ENCODE assay signal across 8 cellular contexts in the genomic region with DNA sequence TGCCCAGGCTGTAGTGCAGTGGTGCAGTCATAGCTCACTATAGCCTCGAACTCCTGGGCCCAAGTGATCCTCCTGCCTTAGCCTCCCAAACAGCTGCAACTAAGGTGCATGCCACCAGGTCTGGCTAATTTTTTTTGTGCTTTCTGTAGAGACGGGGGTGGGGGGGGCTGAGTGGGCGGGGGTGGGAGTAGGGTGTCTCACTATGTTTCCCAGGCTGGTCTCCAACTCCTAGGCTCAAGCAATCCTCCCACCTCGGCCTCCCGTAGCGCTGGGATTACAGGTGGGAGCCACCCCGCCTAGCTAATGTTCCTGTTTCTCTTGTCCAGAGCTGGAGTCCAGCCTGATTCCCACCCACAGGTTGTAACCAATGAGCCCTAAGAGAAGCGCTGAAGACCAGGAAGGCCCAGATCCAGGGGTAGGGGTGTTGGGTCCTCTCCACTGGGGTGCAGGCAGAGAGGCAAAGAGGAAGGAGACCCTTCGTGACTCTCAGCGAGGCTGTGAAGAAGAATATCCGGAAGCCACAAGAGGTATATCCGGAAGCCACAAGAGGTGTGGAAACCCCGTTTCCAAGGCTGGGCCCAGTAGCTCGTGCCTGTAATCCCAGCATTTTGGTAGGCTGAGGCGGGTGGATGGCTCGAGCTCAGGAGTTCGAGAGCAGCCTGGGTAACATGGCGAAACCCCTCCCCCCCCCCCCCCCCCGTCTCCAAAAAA. TPM values are rescaled to one million over a fixed set of nuclear protein-coding genes. Genes with fewer than 3 reads are reported as not detected.
DNase-seq lines count a peak whose midpoint lies in the region; ATAC-seq and TF ChIP-seq lines count a peak whose summit lies in the region.

No MANE protein-coding gene starts in this region.

- H3K27ac Mint-ChIP-seq in GM23338, result peak overlapping the region; percentile 89

- DNase-seq in GM23338 (ENCODE audit: low spot score) (no peak), OCI-M1 (lab: John Stamatoyannopoulos, UW) (peak; percentile 87), left ventricle myocardium inferior (no peak), smooth muscle cell (lab: John Stamatoyannopoulos, UW; ENCODE audit: unreplicated experiment) (no peak), DMS114 treated with DMSO at 0.1 percent for 48 hours (lab: John Stamatoyannopoulos, UW; ENCODE audit: unreplicated experiment) (no peak)
- DNase-seq in activated effector memory CD4-positive, alpha-beta T cell treated with Interleukin-2 at 50 U/mL for 16 hours, result peak; percentile 50

- intact Hi-C loops in left ventricle myocardium inferior (cut with micrococcal nuclease), result no loop called here

- H3K4me1 Mint-ChIP-seq in GM23338, result peaks cover 4% of the 10 kb centered on the region; the same call in 2 of the 3 replicates

- H3F3A ChIP-seq in GM23338 (replicated peaks; ENCODE audit: low read depth), result peaks cover 4% of the 10 kb centered on the region; the same call in 1 of the 2 replicates
- H3F3A ChIP-seq in smooth muscle cell (ENCODE audit: low read depth), result no peaks in the 10 kb centered on the region

- TF ChIP-seq CTCF in GM23338 (conservative IDR thresholded peaks at IDR 0.05; ENCODE audit: low read depth in 2 of 2), result no peak
- TF ChIP-seq CTCF in left ventricle myocardium inferior (IDR thresholded peaks at IDR 0.05; ENCODE audit: borderline replicate concordance), result no peak
- TF ChIP-seq CTCF in smooth muscle cell (IDR thresholded peaks at IDR 0.05; ENCODE audit: borderline replicate concordance, insufficient read depth, poor library complexity, severe bottlenecking), result no peak

- ATAC-seq in GM23338 (no peak), GM19035 (IDR thresholded peaks at IDR 0.05; ENCODE audit: unreplicated experiment) (no peak), HG03097 (IDR thresholded peaks at IDR 0.05; ENCODE audit: low FRiP score, unreplicated experiment) (no peak)

- H3K36me3 ChIP-seq in GM23338 (ENCODE audit: insufficient read depth) (no peaks in the 10 kb centered on the region), left ventricle myocardium inferior (peaks cover 18% of the 10 kb centered on the region), smooth muscle cell (ENCODE audit: low read depth) (no peaks in the 10 kb centered on the region)

- H3K4me1 ChIP-seq in GM23338 (ENCODE audit: insufficient read depth) (peaks cover 4% of the 10 kb centered on the region; the same call in 1 of the 2 replicates), left ventricle myocardium inferior (peaks cover 29% of the 10 kb centered on the region), smooth muscle cell (ENCODE audit: low read depth) (no peaks in the 10 kb centered on the region)

- H3K4me2 ChIP-seq in GM23338 (peak overlapping the region; percentile 74), smooth muscle cell (peak overlapping the region; percentile 92)

- H3K79me2 ChIP-seq in GM23338 (replicated peaks; ENCODE audit: insufficient read depth), result no peaks in the 10 kb centered on the region
- H3K79me2 ChIP-seq in smooth muscle cell (ENCODE audit: low read depth), result no peaks in the 10 kb centered on the region

- H3K4me3 ChIP-seq in GM23338 (peak overlapping the region; percentile 59), left ventricle myocardium inferior (peak overlapping the region; percentile 85), smooth muscle cell (peak overlapping the region; percentile 70)

- peaks cover 3% of the 10 kb centered on the region; the same call in 1 of the 3 replicates for H3K9me3 Mint-ChIP-seq in GM23338

- H3K36me3 Mint-ChIP-seq in GM23338 (ENCODE audit: low read depth), result peaks cover 12% of the 10 kb centered on the region

- H3K9ac ChIP-seq in smooth muscle cell (ENCODE audit: low read depth), result no peak overlapping the region

- no peaks in the 10 kb centered on the region for H3K27me3 ChIP-seq in GM23338 (ENCODE audit: insufficient read depth)
- H3K27me3 ChIP-seq in left ventricle myocardium inferior (ENCODE audit: low read depth), result no peaks in the 10 kb centered on the region
- H3K27me3 ChIP-seq in smooth muscle cell (ENCODE audit: low read depth), result no peaks in the 10 kb centered on the region

- H2AFZ ChIP-seq in GM23338, result peak overlapping the region; percentile 88; the same call in 1 of the 2 replicates
- no peak overlapping the region for H2AFZ ChIP-seq in smooth muscle cell (ENCODE audit: low read depth)

- H3K9me2 ChIP-seq in GM23338 (ENCODE audit: insufficient read depth), result no peaks in the 10 kb centered on the region

- H3K27ac ChIP-seq in GM23338 (ENCODE audit: low read depth) (peak overlapping the region; percentile 94), left ventricle myocardium inferior (replicated peaks) (peak overlapping the region; percentile 85), smooth muscle cell (ENCODE audit: low read depth) (no peak overlapping the region)

- H3K27me3 Mint-ChIP-seq in GM23338 (ENCODE audit: insufficient read depth, low read depth, poor library complexity), result peaks cover 1% of the 10 kb centered on the region

- H3K4me3 Mint-ChIP-seq in GM23338, result peak overlapping the region; percentile 67

- H3K9me3 ChIP-seq in left ventricle myocardium inferior (replicated peaks), result no peaks in the 10 kb centered on the region
- no peaks in the 10 kb centered on the region for H3K9me3 ChIP-seq in smooth muscle cell (replicated peaks; ENCODE audit: low read depth)

- H4K20me1 ChIP-seq in GM23338 (replicated peaks; ENCODE audit: insufficient read depth) (0 out of 2 replicates have a peak, but pooled peaks cover 5% of the 10 kb centered on the region), smooth muscle cell (ENCODE audit: low read depth) (peaks cover 4% of the 10 kb centered on the region)

- WGBS in smooth muscle cell (ENCODE audit: low lambda C conversion rate), result 70% methylated on average over 19 of the region's 19 CpGs

TF ChIP-seq in GM23338, 12 proteins besides CTCF, POLR2A, EP300 and RAD21 (continues in another document):
- TF ChIP-seq ETS1 (IDR thresholded peaks at IDR 0.05) (no peak), NANOG (IDR thresholded peaks at IDR 0.05; ENCODE audit: borderline replicate concordance) (no peak), STAT1 (IDR thresholded peaks at IDR 0.05; ENCODE audit: unreplicated experiment) (no peak), JUNB (IDR thresholded peaks at IDR 0.05; ENCODE audit: unreplicated experiment) (no peak)

RNA-seq across cellular contexts. Expression of gene BBLN, which starts 0.8 kb away (rescaled TPM):
- 246 and 276 TPM in 2 replicates for total RNA-seq in GM23338 (2014; rRNA removed; shearing (Covaris generic))
- 171 and 177 TPM in 2 replicates for polyA plus RNA-seq in GM23338 (2016; fragmentation: Nextera tagmentation; extraction: Ambion mirVana)
- 52.5 TPM for total RNA-seq in left ventricle myocardium inferior
- 209 and 229 TPM in 2 replicates for total RNA-seq in smooth muscle cell
- 119 and 133 TPM in 2 replicates for polyA plus RNA-seq in smooth muscle cell

RNA-seq across cellular contexts. Expression of gene LCN2, which starts 10.0 kb away (rescaled TPM):
- 0.27 TPM in 1 of 2 replicates, not detected in the other for total RNA-seq in GM23338 (2014; rRNA removed; shearing (Covaris generic))
- polyA plus RNA-seq in GM23338 (2016; fragmentation: Nextera tagmentation; extraction: Ambion mirVana) (2.0 and 2.7 TPM in 2 replicates), smooth muscle cell (0.38 TPM in 1 of 2 replicates, not detected in the other)
- total RNA-seq in left ventricle myocardium inferior (not detected), smooth muscle cell (not detected in 2 replicates)

RNA-seq across cellular contexts. Expression of gene PTGES2, which starts 31.7 kb away (rescaled TPM):
- total RNA-seq in GM23338 (2014; rRNA removed; shearing (Covaris generic)), result 108 and 124 TPM in 2 replicates
- polyA plus RNA-seq in GM23338 (2016; fragmentation: Nextera tagmentation; extraction: Ambion mirVana) (56.3 and 59.7 TPM in 2 replicates), smooth muscle cell (78.6 and 102 TPM in 2 replicates)
- total RNA-seq in left ventricle myocardium inferior (141 TPM), smooth muscle cell (20.7 and 31.5 TPM in 2 replicates)

RNA-seq across cellular contexts. Expression of gene CIZ1, which starts 32.1 kb away (rescaled TPM):
- 48.2 and 61.4 TPM in 2 replicates for total RNA-seq in GM23338 (2014; rRNA removed; shearing (Covaris generic))
- polyA plus RNA-seq in GM23338 (2016; fragmentation: Nextera tagmentation; extraction: Ambion mirVana), result 49.6 and 49.7 TPM in 2 replicates
- total RNA-seq in left ventricle myocardium inferior, result 74.9 TPM
- 23.5 and 24.2 TPM in 2 replicates for total RNA-seq in smooth muscle cell
- polyA plus RNA-seq in smooth muscle cell, result 81.1 and 84.0 TPM in 2 replicates

RNA-seq across cellular contexts. Expression of gene DNM1, which starts 44.0 kb away (rescaled TPM):
- total RNA-seq in GM23338 (2014; rRNA removed; shearing (Covaris generic)), result 42.0 and 43.2 TPM in 2 replicates
- polyA plus RNA-seq in GM23338 (2016; fragmentation: Nextera tagmentation; extraction: Ambion mirVana) (24.0 and 36.0 TPM in 2 replicates), smooth muscle cell (48.9 and 50.7 TPM in 2 replicates)
- total RNA-seq in left ventricle myocardium inferior (4.9 TPM), smooth muscle cell (25.3 and 29.7 TPM in 2 replicates)

Comparison
In these comparisons a context has a peak if more than half of its experiments do, and no peak if none do; other contexts are left out.
1. DNase-seq: peak in OCI-M1 (single experiment) and activated effector memory CD4-positive, alpha-beta T cell treated with Interleukin-2 at 50 U/mL for 16 hours (single experiment); none in GM23338 (single experiment), left ventricle myocardium inferior (single experiment), smooth muscle cell (single experiment) and DMS114 treated with DMSO at 0.1 percent for 48 hours (single experiment).
2. Peak in every context shown above with its lines, with median percentiles within 50 percentile points of each other: H3K4me3 ChIP-seq.